1 cellular context compared by ENCODE assay signal in genomic region chr5:176619203-176619568, GRCh38.
TF ChIP-seq lines count a peak whose summit lies in the region.

No MANE protein-coding gene starts in this region.

TF ChIP-seq in IMR-90, 13 proteins besides CTCF, POLR2A, EP300 and RAD21 (continued from another document):
- TF ChIP-seq MAZ (IDR thresholded peaks at IDR 0.05; ENCODE audit: borderline replicate concordance, low read depth, low read length), result peak; percentile 87
